Comparison of ENCODE assay signal across 8 cellular contexts in the genomic region with DNA sequence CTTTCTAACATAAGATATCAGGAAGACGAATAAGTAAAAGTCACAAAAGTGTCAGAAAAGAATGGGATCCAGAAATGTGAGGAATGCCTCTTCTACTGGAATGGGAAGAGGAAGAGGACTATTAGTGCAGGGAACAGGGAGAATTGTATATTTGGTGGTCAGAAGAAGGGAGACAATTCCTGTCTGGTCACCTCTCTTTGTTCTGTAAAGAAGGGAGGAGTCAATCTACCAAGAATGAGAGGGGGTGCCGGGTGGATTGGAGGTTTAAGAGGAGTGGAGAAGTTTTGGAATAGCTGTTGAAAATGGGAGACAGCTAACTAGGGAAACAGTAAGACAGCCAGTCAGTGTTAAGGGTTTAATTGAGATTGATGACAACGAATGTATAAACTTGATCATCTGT.
"Had no signal": no experiment of that assay in that cellular context is flagged by ENCODE, and none has a peak within 500 bp of the region (broad histone marks: within the 10 kb centered on the region; RNA-seq: fewer than 3 reads in every experiment).

No MANE protein-coding gene starts in this region.

- H3K4me3 Mint-ChIP-seq: H9, HFFc6 had no signal

- H3K27ac Mint-ChIP-seq: H9, HFFc6 had no signal

- ATAC-seq: HCT116 had no signal

- H3K4me1 Mint-ChIP-seq: H9 had no signal

- H3K36me3 ChIP-seq: HAP-1 had no signal

- H3K27ac ChIP-seq: GM23248 had no signal

- DNase-seq: GM23248, GOT3, H7, H9, HCEC 1CT, HFFc6 had no signal

- H2AFZ ChIP-seq: GM23248 had no signal

- H3K9me3 Mint-ChIP-seq: H9, HFFc6 had no signal

- H3K9me3 ChIP-seq: HAP-1 had no signal

- H3K4me3 ChIP-seq: GM23248, HAP-1 had no signal
